In the genomic region with DNA sequence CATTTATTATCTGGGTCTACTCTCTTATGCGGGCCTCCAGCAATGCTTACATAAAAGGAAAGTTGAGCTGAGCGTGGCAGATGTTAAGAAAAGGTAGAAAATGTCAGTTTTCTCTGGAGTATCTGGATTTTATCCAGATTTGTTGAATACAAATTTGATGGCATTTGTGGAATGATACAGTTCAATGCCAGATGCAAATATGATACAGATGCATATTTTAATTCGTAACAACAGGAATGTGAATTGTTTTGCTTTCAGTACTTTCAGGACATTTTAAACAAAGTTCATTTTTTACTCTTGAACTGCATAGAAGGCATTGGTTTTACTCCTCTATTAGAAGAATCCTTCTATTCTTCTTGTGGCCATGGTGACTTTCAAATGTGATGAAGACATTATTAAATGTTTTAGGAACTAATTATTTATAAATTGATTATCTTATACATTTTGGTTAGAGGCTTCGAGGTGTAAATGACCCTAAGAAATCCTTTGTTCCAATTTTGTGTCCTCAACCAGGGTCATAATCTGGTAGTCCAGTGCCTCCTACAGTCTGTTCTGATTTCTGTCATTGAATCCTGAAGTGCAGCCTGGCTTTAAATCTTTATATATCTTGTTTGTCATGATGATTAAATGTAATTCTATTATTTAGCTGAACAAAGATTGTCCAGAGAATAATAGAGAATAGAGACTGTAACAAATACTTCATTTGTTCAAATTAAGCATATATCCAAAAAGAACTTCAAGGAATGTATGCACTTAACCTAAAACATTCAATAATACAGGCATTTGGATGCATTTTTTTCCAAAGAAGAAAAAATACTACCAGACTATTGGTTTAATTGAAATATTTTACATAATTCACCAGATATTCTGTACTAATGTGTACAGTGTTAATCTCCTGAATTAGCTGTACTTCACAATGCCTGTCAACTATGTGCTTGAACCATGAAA, we compare ENCODE assay signal across 9 cellular contexts.
A peak's percentile ranks its signal among the peaks of the same experiment; 100 is the strongest.
DNase-seq lines count a peak whose midpoint lies in the region; TF ChIP-seq lines count a peak whose summit lies in the region.
"Had no signal": no experiment of that assay in that cellular context is flagged by ENCODE, and none has a peak within 500 bp of the region (broad histone marks: within the 10 kb centered on the region; RNA-seq: fewer than 3 reads in every experiment).

No MANE protein-coding gene starts in this region.

- TF ChIP-seq CTCF in cardiac muscle cell (IDR thresholded peaks at IDR 0.05; ENCODE audit: low read depth, low read length) (peak; percentile 71), parathyroid adenoma (IDR thresholded peaks at IDR 0.05) (peak; percentile 69)

- H3K79me2 ChIP-seq in parathyroid adenoma: no peaks in the 10 kb centered on the region
- no peaks in the 10 kb centered on the region for H3K79me2 ChIP-seq in trophoblast cell (ENCODE audit: control insufficient read depth, insufficient read depth, low read length, poor library complexity)

- H3K4me1 ChIP-seq in cardiac muscle cell (ENCODE audit: low read depth) (no peaks in the 10 kb centered on the region), parathyroid adenoma (no peaks in the 10 kb centered on the region), trophoblast cell (ENCODE audit: control insufficient read depth in 1 of 2, insufficient read depth in 2 of 2, low read length in 2 of 2) (peaks cover 7 to 11% of the 10 kb centered on the region in 2 experiments)

- H2AFZ ChIP-seq in parathyroid adenoma (no peak overlapping the region), trophoblast cell (ENCODE audit: insufficient read depth, low read length, poor library complexity) (no peak overlapping the region)

- H3K4me3 ChIP-seq in cardiac muscle cell: no peak overlapping the region
- H3K4me3 ChIP-seq in parathyroid adenoma (ENCODE audit: low read depth, low read length): no peak overlapping the region
- no peak overlapping the region for H3K4me3 ChIP-seq in trophoblast cell (ENCODE audit: low read depth, low read length)

- H3K27ac ChIP-seq in cardiac muscle cell (no peak overlapping the region), parathyroid adenoma (no peak overlapping the region), trophoblast cell (ENCODE audit: low read depth, low read length) (no peak overlapping the region)

- H3K9me3 ChIP-seq in cardiac muscle cell (ENCODE audit: low read depth) (no peaks in the 10 kb centered on the region), parathyroid adenoma (ENCODE audit: control insufficient read depth, low read length) (no peaks in the 10 kb centered on the region), trophoblast cell (ENCODE audit: insufficient read depth, low read depth, low read length) (peaks cover 1% of the 10 kb centered on the region)

- H3K4me2 ChIP-seq in parathyroid adenoma (ENCODE audit: low read length) (no peak overlapping the region), trophoblast cell (ENCODE audit: low read length) (no peak overlapping the region)

- no peaks in the 10 kb centered on the region for H3K27me3 ChIP-seq in cardiac muscle cell
- H3K27me3 ChIP-seq in parathyroid adenoma (ENCODE audit: control insufficient read depth, insufficient read depth, low read length): no peaks in the 10 kb centered on the region
- H3K27me3 ChIP-seq in trophoblast cell (ENCODE audit: insufficient read depth, low read length): no peaks in the 10 kb centered on the region

- no peak overlapping the region for H4K91ac ChIP-seq in trophoblast cell (ENCODE audit: low read depth, low read length)

- no peak for TF ChIP-seq POLR2A in erythroblast (IDR thresholded peaks at IDR 0.05; ENCODE audit: low read length)

- no peak overlapping the region for H4K8ac ChIP-seq in trophoblast cell (ENCODE audit: low read depth, low read length)

- peak; percentile 28 to 68 for DNase-seq in cardiac muscle cell (ENCODE audit: low read depth in 1 of 2, low spot score in 1 of 2)
- DNase-seq in cardiac septum (ENCODE audit: low spot score): no peak
- DNase-seq in NCI-H82 (lab: John Stamatoyannopoulos, UW): peak; percentile 46
- DNase-seq in erythroblast (lab: John Stamatoyannopoulos, UW): peak; percentile 54 to 74
- DNase-seq in COLO668 (lab: John Stamatoyannopoulos, UW; ENCODE audit: unreplicated experiment): no peak
- no peak for DNase-seq in trophoblast cell
- no peak for DNase-seq in activated effector memory CD4-positive, alpha-beta T cell treated with anti-CD3 and anti-CD28 coated beads, Interleukin-2, amount 50 U/mL, for 16 hours
- DNase-seq: activated naive CD8-positive, alpha-beta T cell treated with anti-CD3 and anti-CD28 coated beads, Interleukin-2, amount 10 ng/mL, durations not matched to agents 7 days and 5 days had no signal

- H3K36me3 ChIP-seq in cardiac muscle cell: peaks cover 9% of the 10 kb centered on the region
- H3K36me3 ChIP-seq in parathyroid adenoma (ENCODE audit: control insufficient read depth, insufficient read depth, low read length): no peaks in the 10 kb centered on the region
- peaks cover 7 to 20% of the 10 kb centered on the region in 2 experiments for H3K36me3 ChIP-seq in trophoblast cell (ENCODE audit: control insufficient read depth in 1 of 2, insufficient read depth in 2 of 2, low read length in 2 of 2)

- H3K9ac ChIP-seq in parathyroid adenoma (no peak overlapping the region), trophoblast cell (ENCODE audit: low read length) (no peak overlapping the region)

- WGBS in trophoblast cell (ENCODE audit: extremely low coverage, insufficient coverage, insufficient read length): no CpG with 5 or more reads among the region's 4 CpGs

- no peak overlapping the region for H4K12ac ChIP-seq in trophoblast cell (ENCODE audit: low read depth, low read length)

- H2BK120ac ChIP-seq in trophoblast cell (ENCODE audit: insufficient read depth, low read length, poor library complexity): no peak overlapping the region

- intact Hi-C loops in cardiac septum (cut with DNase I): loop anchor here (2.0 to 5.0 kb wide), 2 partner anchors 290 to 436 kb away; a partner anchor contains a TSS

- no peak overlapping the region for H2BK12ac ChIP-seq in trophoblast cell (ENCODE audit: low read length)

- no peak overlapping the region for H3K14ac ChIP-seq in trophoblast cell (ENCODE audit: low read length)

- peaks cover 5% of the 10 kb centered on the region for H3K79me1 ChIP-seq in trophoblast cell (ENCODE audit: low read length)

- no peak overlapping the region for H2AK5ac ChIP-seq in trophoblast cell (ENCODE audit: low read length)

- no peak overlapping the region for H3K4ac ChIP-seq in trophoblast cell (ENCODE audit: low read depth, low read length)

- H3K23ac ChIP-seq in trophoblast cell (ENCODE audit: low read length): no peak overlapping the region

- no peak overlapping the region for H2BK5ac ChIP-seq in trophoblast cell (ENCODE audit: low read depth, low read length, poor library complexity)

- no peak overlapping the region for H3K18ac ChIP-seq in trophoblast cell (ENCODE audit: low read length)

Comparison
In these comparisons a context has a peak if more than half of its experiments do, and no peak if none do; other contexts are left out.
1. DNase-seq: peak in cardiac muscle cell (2 of 2), NCI-H82 (single experiment) and erythroblast (2 of 2); none in cardiac septum (single experiment), COLO668 (single experiment), trophoblast cell (0 of 2) and activated effector memory CD4-positive, alpha-beta T cell treated with anti-CD3 and anti-CD28 coated beads, Interleukin-2, amount 50 U/mL, for 16 hours (single experiment).